8 cellular contexts compared by ENCODE assay signal in the genomic region with DNA sequence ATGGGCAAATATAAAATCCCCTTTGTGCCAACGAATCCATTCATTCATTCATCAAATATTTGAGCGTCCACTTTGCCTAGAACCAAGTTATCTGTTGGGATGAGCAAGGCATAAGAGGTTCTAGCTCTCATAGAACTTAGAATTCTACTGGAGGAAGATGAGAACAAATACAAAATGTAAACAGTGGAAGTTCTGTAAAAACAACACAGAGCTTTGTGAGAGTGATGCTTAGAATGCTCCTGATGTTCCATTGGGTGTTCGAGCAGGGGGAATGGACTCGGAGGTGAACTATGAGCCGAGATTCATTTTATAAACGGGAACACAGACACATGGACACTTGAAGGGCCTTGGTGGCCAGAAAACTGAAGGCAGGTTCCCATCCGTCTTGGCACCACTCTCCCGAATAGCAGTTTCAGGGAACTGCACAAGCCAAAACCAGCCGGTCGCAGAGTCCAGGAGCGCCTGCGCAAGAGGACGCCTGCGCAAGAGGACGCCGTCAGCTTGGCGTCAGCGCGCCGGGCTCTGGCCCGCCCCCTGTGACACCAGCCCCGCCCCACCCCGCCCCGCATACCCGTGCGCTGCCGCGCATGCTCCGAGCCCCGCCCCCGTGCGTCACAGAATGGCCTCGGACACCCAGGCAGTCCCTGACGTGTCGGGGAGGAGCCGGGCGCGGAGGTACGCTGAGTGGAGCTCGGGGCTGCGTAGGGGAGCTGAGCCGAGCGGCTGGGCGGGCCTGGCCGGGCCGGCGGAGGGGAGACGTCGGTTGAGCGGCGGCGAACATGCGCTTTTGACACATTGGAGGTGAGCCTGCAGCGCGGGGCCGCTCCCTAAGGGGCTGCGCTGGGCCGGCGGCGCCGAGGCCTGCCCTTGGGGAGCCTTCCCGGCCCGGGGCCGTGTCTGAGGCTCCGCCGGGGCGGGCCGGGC. TPM values are rescaled to one million over a fixed set of nuclear protein-coding genes. Genes with fewer than 3 reads are reported as not detected.
DNase-seq lines count a peak whose midpoint lies in the region; ATAC-seq and TF ChIP-seq lines count a peak whose summit lies in the region.

A gene with protein sequence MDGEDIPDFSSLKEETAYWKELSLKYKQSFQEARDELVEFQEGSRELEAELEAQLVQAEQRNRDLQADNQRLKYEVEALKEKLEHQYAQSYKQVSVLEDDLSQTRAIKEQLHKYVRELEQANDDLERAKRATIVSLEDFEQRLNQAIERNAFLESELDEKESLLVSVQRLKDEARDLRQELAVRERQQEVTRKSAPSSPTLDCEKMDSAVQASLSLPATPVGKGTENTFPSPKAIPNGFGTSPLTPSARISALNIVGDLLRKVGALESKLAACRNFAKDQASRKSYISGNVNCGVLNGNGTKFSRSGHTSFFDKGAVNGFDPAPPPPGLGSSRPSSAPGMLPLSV (plus strand): TSS at position 640 of the 924 bp plus-strand sequence. CDS start 8,388 bp downstream, outside the sequence.

- CTCF ChIA-PET in activated B cell treated with CpG ODN at 0.5 μM for 24 hours (lab: Charles Lee), result interaction anchor here (1.0 to 1.2 kb wide), 3 partner anchors 25 to 310 kb away, joined by 3 to 4 read pairs (median 3); a partner anchor contains a TSS

- H3K27ac Mint-ChIP-seq in activated B cell treated with CpG ODN at 0.5 μM for 24 hours, result peak within 1 kb of the TSS; percentile 93

- no peaks in the 10 kb centered on the region for H3K27me3 Mint-ChIP-seq in activated B cell treated with CpG ODN at 0.5 μM for 24 hours

- peak within 1 kb of the TSS; percentile 91 for H3K4me3 Mint-ChIP-seq in activated B cell treated with CpG ODN at 0.5 μM for 24 hours

- 5% methylated on average over 63 of the region's 68 CpGs for WGBS in smooth muscle cell (ENCODE audit: low lambda C conversion rate)

- peaks cover 32% of the 10 kb centered on the region for H3K4me1 Mint-ChIP-seq in activated B cell treated with CpG ODN at 0.5 μM for 24 hours

- peaks cover 45% of the 10 kb centered on the region for H4K20me1 ChIP-seq in smooth muscle cell (ENCODE audit: low read depth)

- H3K4me1 ChIP-seq in smooth muscle cell (ENCODE audit: low read depth), result peaks cover 5% of the 10 kb centered on the region

- TF ChIP-seq CTCF in AG09309 (IDR thresholded peaks at IDR 0.05; ENCODE audit: control insufficient read depth, insufficient read depth, low read depth, low read length, missing control alignments) (no peak), activated B cell treated with CpG ODN at 0.5 μM for 24 hours (IDR thresholded peaks at IDR 0.05) (no peak), cardiac fibroblast (IDR thresholded peaks at IDR 0.05; ENCODE audit: low read depth, low read length) (no peak), smooth muscle cell (IDR thresholded peaks at IDR 0.05; ENCODE audit: borderline replicate concordance, insufficient read depth, poor library complexity, severe bottlenecking) (no peak)

- peak within 1 kb of the TSS; percentile 96 for H3K4me2 ChIP-seq in smooth muscle cell

- H3K36me3 Mint-ChIP-seq in activated B cell treated with CpG ODN at 0.5 μM for 24 hours (ENCODE audit: low read depth), result peaks cover 19% of the 10 kb centered on the region

- DNase-seq in AG09309 (ENCODE audit: low read depth) (peak; percentile 90), NCI-H345 (lab: John Stamatoyannopoulos, UW) (peak; percentile 95), activated B cell treated with CpG ODN at 0.5 μM for 24 hours (peak; percentile 97), cardiac fibroblast (ENCODE audit: low read depth in 2 of 2) (peak; percentile 97 to 99), iPS-NIHi7 (ENCODE audit: extremely low spot score) (peak; percentile 98), smooth muscle cell (lab: John Stamatoyannopoulos, UW; ENCODE audit: unreplicated experiment) (peak; percentile 95)

- H3K27me3 ChIP-seq in smooth muscle cell (ENCODE audit: low read depth), result no peaks in the 10 kb centered on the region

- POLR2A ChIA-PET in activated B cell treated with CpG ODN at 0.5 μM for 24 hours (lab: Charles Lee), result interaction anchor here (0.5 to 1.9 kb wide), 14 partner anchors 52 to 1679 kb away, joined by 3 to 11 read pairs (median 5); a partner anchor contains a TSS

- H2AFZ ChIP-seq in smooth muscle cell (ENCODE audit: low read depth), result peak within 1 kb of the TSS; percentile 97

- H3K79me2 ChIP-seq in smooth muscle cell (ENCODE audit: low read depth), result peaks cover 47% of the 10 kb centered on the region

- no peaks in the 10 kb centered on the region for H3K9me3 Mint-ChIP-seq in activated B cell treated with CpG ODN at 0.5 μM for 24 hours

- H3K9me3 ChIP-seq in smooth muscle cell (replicated peaks; ENCODE audit: low read depth), result no peaks in the 10 kb centered on the region

- ATAC-seq in GM19025 (IDR thresholded peaks at IDR 0.05; ENCODE audit: low read depth, unreplicated experiment) (peak; percentile 94), HG03280 (IDR thresholded peaks at IDR 0.05; ENCODE audit: unreplicated experiment) (peak; percentile 95), activated B cell treated with CpG ODN at 0.5 μM for 24 hours (ENCODE audit: low read depth) (peak; percentile 94)

- intact Hi-C loops in activated B cell treated with CpG ODN at 0.5 μM for 24 hours (cut with micrococcal nuclease), result loop anchor here (1.0 to 5.0 kb wide), 8 partner anchors 25 to 1993 kb away; a partner anchor contains a TSS

- H3K4me3 ChIP-seq in AG09309 (ENCODE audit: control insufficient read depth, low read depth, low read length) (peak within 1 kb of the TSS; percentile 81), cardiac fibroblast (replicated peaks in 1 of 2; ENCODE audit: low read depth in 2 of 2, low read length in 2 of 2) (peak within 1 kb of the TSS; percentile 87 to 92), smooth muscle cell (peak within 1 kb of the TSS; percentile 65)

- H3F3A ChIP-seq in smooth muscle cell (ENCODE audit: low read depth), result no peaks in the 10 kb centered on the region

- peaks cover 5% of the 10 kb centered on the region for H3K36me3 ChIP-seq in smooth muscle cell (ENCODE audit: low read depth)

- H3K27ac ChIP-seq in smooth muscle cell (ENCODE audit: low read depth), result peak within 1 kb of the TSS; percentile 100

- peak within 1 kb of the TSS; percentile 100 for H3K9ac ChIP-seq in smooth muscle cell (ENCODE audit: low read depth)

RNA-seq across cellular contexts. Expression of the gene that starts here (rescaled TPM):
- total RNA-seq in activated B cell treated with CpG ODN at 0.5 μM for 24 hours (64.6 and 82.6 TPM in 2 replicates), smooth muscle cell (103 and 111 TPM in 2 replicates)
- 82.0 and 82.6 TPM in 2 replicates for polyA plus RNA-seq in smooth muscle cell

Comparison
In these comparisons a context has a peak if more than half of its experiments do, and no peak if none do; other contexts are left out.
1. Peak in every context shown above with its lines: DNase-seq, ATAC-seq, H3K4me3 ChIP-seq and H3K27ac ChIP-seq.